2 cellular contexts compared by ENCODE assay signal in genomic region chr19:12711187-12711586, GRCh38.
A peak's percentile ranks its signal among the peaks of the same experiment; 100 is the strongest.
TF ChIP-seq lines count a peak whose summit lies in the region.

No MANE protein-coding gene starts in this region.

TF ChIP-seq in HepG2, 621 proteins besides CTCF, POLR2A, EP300 and RAD21:
- TF ChIP-seq AGO2 (optimal IDR thresholded peaks at IDR 0.05; ENCODE audit: low read depth, low read length) (peak; percentile 35), MLX (CRISPR knock-in tag; IDR thresholded peaks at IDR 0.05) (no peak), RBFOX2 (IDR thresholded peaks at IDR 0.05; ENCODE audit: low read depth, low read length) (peak; percentile 28; the same call in 1 of the 2 replicates)

TF ChIP-seq in WTC11, 78 proteins besides CTCF, POLR2A, EP300 and RAD21:
- no peak for TF ChIP-seq FOXK1 (CRISPR knock-in tag; IDR thresholded peaks at IDR 0.05)
- no peak for TF ChIP-seq ZNF317 (CRISPR knock-in tag; IDR thresholded peaks at IDR 0.05; ENCODE audit: borderline replicate concordance, low read depth)
- 0 out of 2 replicates have a peak, but pooled peaks have one; percentile 8 for TF ChIP-seq FOXP1 (CRISPR knock-in tag; IDR thresholded peaks at IDR 0.05; ENCODE audit: borderline replicate concordance)
